24 cellular contexts compared by ENCODE assay signal in the genomic region with DNA sequence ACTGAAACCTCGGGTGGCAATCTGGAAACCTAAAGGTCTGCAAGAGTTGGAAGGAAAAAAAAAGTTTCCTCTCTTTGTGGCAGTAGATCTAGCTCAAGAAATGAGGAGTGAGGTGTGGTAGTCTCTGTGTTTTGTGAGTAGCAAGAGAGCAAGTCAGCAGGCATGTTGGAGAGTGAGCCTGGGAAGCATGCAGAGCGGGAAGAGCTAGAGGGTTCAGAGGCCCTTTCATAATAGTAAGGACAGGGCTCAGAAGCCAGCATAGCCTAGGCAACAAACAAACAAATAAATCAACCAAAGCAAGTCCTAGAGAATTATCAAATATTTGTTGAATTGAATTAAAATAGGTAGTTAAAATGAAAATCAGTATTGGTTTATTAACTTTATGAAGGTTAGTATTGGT.
DNase-seq lines count a peak whose midpoint lies in the region; ATAC-seq and TF ChIP-seq lines count a peak whose summit lies in the region.
"Had no signal": no experiment of that assay in that cellular context is flagged by ENCODE, and none has a peak within 500 bp of the region (broad histone marks: within the 10 kb centered on the region; RNA-seq: fewer than 3 reads in every experiment).

No MANE protein-coding gene starts in this region.

- 56 to 60% methylated on average over 2 of the region's 2 CpGs for WGBS in heart right ventricle, 2 donors

- H3K36me3 Mint-ChIP-seq in nephron progenitor cell (ENCODE audit: low read depth), result no peaks in the 10 kb centered on the region
- peaks cover 3% of the 10 kb centered on the region for H3K36me3 Mint-ChIP-seq in activated naive CD4-positive, alpha-beta T cell treated with anti-CD3 and anti-CD28 coated beads, Interleukin-2, amount 10 ng/mL, durations not matched to agents 7 days and 5 days
- H3K36me3 Mint-ChIP-seq: type B pancreatic cell, WTC11 had no signal

- H3K27me3 Mint-ChIP-seq in nephron progenitor cell (ENCODE audit: low read depth, poor library complexity), result no peaks in the 10 kb centered on the region
- H3K27me3 Mint-ChIP-seq in activated naive CD4-positive, alpha-beta T cell treated with anti-CD3 and anti-CD28 coated beads, Interleukin-2, amount 10 ng/mL, durations not matched to agents 7 days and 5 days, result no peaks in the 10 kb centered on the region
- H3K27me3 Mint-ChIP-seq: CD4-positive, alpha-beta T cell; progenitor cell of endocrine pancreas; type B pancreatic cell had no signal

- no peaks in the 10 kb centered on the region for H3K27me3 ChIP-seq in heart right ventricle
- H3K27me3 ChIP-seq: ascending aorta had no signal

- no peak for TF ChIP-seq CTCF in heart right ventricle (IDR thresholded peaks at IDR 0.05)
- TF ChIP-seq CTCF in nephron progenitor cell (IDR thresholded peaks at IDR 0.05), result no peak

- CTCF ChIA-PET in activated naive CD4-positive, alpha-beta T cell treated with anti-CD3 and anti-CD28 coated beads, Interleukin-2, amount 10 ng/mL, durations not matched to agents 7 days and 5 days (lab: Charles Lee), result interaction anchor here (0.7 kb wide), 1 partner anchor 168 kb away, joined by 3 read pairs; no protein-coding TSS in a partner anchor

- peaks cover 26% of the 10 kb centered on the region for H3K9me3 Mint-ChIP-seq in nephron progenitor cell
- peaks cover 9% of the 10 kb centered on the region for H3K9me3 Mint-ChIP-seq in activated naive CD4-positive, alpha-beta T cell treated with anti-CD3 and anti-CD28 coated beads, Interleukin-2, amount 10 ng/mL, durations not matched to agents 7 days and 5 days
- H3K9me3 Mint-ChIP-seq: type B pancreatic cell had no signal

- peak overlapping the region in 5 of 10 donors; percentile 18 to 46 (median 37) for H3K27ac ChIP-seq in heart right ventricle
- H3K27ac ChIP-seq: ascending aorta, KMS-11 had no signal

- intact Hi-C loops in heart right ventricle (cut with DNase I), result no loop called here

- peak overlapping the region; percentile 70 for H3K27ac Mint-ChIP-seq in nephron progenitor cell
- H3K27ac Mint-ChIP-seq in activated naive CD4-positive, alpha-beta T cell treated with anti-CD3 and anti-CD28 coated beads, Interleukin-2, amount 10 ng/mL, durations not matched to agents 7 days and 5 days, result no peak overlapping the region
- H3K27ac Mint-ChIP-seq: activated naive CD4-positive, alpha-beta T cell treated with anti-CD3 and anti-CD28 coated beads, Interleukin-2, amount 50 U/mL, for 72 hours; activated T-helper 1 cell treated with anti-CD3 and anti-CD28 coated beads, Interleukin-12 subunit alpha, Interleukin-12 subunit beta, Interleukin-2, Interleukin-4 antibody, amounts not matched to agents 30 ng/mL and 10 ng/mL and 1 ng/mL, durations not matched to agents 14 hours and 24 hours and 36 hours; CD4-positive, alpha-beta T cell; progenitor cell of endocrine pancreas; type B pancreatic cell; WTC11 had no signal

- peak in 7 of 8 donors; percentile 63 to 92 (median 85) for ATAC-seq in heart right ventricle
- ATAC-seq: activated naive CD4-positive, alpha-beta T cell treated with anti-CD3 and anti-CD28 coated beads, Interleukin-2, amount 50 U/mL, for 72 hours; left lobe of liver; WTC11 had no signal

- H3K9me3 ChIP-seq in heart right ventricle, result peaks cover 0 to 8% (median 0%) of the 10 kb centered on the region in 11 donors
- H3K9me3 ChIP-seq: ascending aorta had no signal

- no peaks in the 10 kb centered on the region for H3K36me3 ChIP-seq in heart right ventricle
- H3K36me3 ChIP-seq: ascending aorta had no signal

- H3K4me3 ChIP-seq in heart right ventricle, result no peak overlapping the region
- H3K4me3 ChIP-seq: ascending aorta had no signal

- H3K4me3 Mint-ChIP-seq in nephron progenitor cell, result no peak overlapping the region
- H3K4me3 Mint-ChIP-seq in activated naive CD4-positive, alpha-beta T cell treated with anti-CD3 and anti-CD28 coated beads, Interleukin-2, amount 10 ng/mL, durations not matched to agents 7 days and 5 days, result no peak overlapping the region
- H3K4me3 Mint-ChIP-seq: activated T-helper 1 cell treated with anti-CD3 and anti-CD28 coated beads, Interleukin-12 subunit alpha, Interleukin-12 subunit beta, Interleukin-2, Interleukin-4 antibody, amounts not matched to agents 30 ng/mL and 10 ng/mL and 1 ng/mL, durations not matched to agents 14 hours and 24 hours and 36 hours; CD4-positive, alpha-beta T cell; type B pancreatic cell; WTC11 had no signal

- DNase-seq in D341Med (ENCODE audit: low spot score), result peak; percentile 20
- peak; percentile 9 for DNase-seq in M059J (ENCODE audit: low read depth)
- DNase-seq in heart right ventricle, result no peak
- no peak for DNase-seq in nephron progenitor cell
- no peak for DNase-seq in activated naive CD4-positive, alpha-beta T cell treated with anti-CD3 and anti-CD28 coated beads, Interleukin-2, amount 50 U/mL, for 16 hours
- no peak for DNase-seq in NCI-H2196 (lab: John Stamatoyannopoulos, UW; ENCODE audit: unreplicated experiment)
- DNase-seq in NCI-H1694 treated with DMSO at 0.1 percent for 48 hours (lab: John Stamatoyannopoulos, UW), result no peak
- DNase-seq in activated naive CD4-positive, alpha-beta T cell treated with anti-CD3 and anti-CD28 coated beads, Interleukin-2, amount 10 ng/mL, durations not matched to agents 7 days and 5 days, result no peak
- DNase-seq: activated CD4-positive, alpha-beta T cell treated with anti-CD3 and anti-CD28 coated beads, Interleukin-2, amount 50 U/mL, for 4 hours; CD4-positive, alpha-beta T cell; glutamatergic neuron; MV-4-11; NCI-H187; NCI-H748 treated with DMSO at 0.1 percent for 48 hours; stimulated activated CD8-positive, alpha-beta memory T cell treated with anti-CD3 and anti-CD28 coated beads, Interleukin-4, amount 100 ng/mL, for 48 hours; T1000 had no signal

- peaks cover 0 to 22% (median 5%) of the 10 kb centered on the region in 9 donors for H3K4me1 ChIP-seq in heart right ventricle
- H3K4me1 ChIP-seq: ascending aorta had no signal

- peaks cover 14% of the 10 kb centered on the region for H3K4me1 Mint-ChIP-seq in nephron progenitor cell
- peaks cover 2% of the 10 kb centered on the region for H3K4me1 Mint-ChIP-seq in activated naive CD4-positive, alpha-beta T cell treated with anti-CD3 and anti-CD28 coated beads, Interleukin-2, amount 10 ng/mL, durations not matched to agents 7 days and 5 days
- H3K4me1 Mint-ChIP-seq: WTC11 had no signal

Comparison
In these comparisons a context has a peak if more than half of its experiments do, and no peak if none do; other contexts are left out.
1. DNase-seq: peak in D341Med (single experiment) and M059J (single experiment); none in heart right ventricle (0 of 2), nephron progenitor cell (single experiment), activated naive CD4-positive, alpha-beta T cell treated with anti-CD3 and anti-CD28 coated beads, Interleukin-2, amount 50 U/mL, for 16 hours (single experiment), NCI-H2196 (single experiment), NCI-H1694 treated with DMSO at 0.1 percent for 48 hours (single experiment) and activated naive CD4-positive, alpha-beta T cell treated with anti-CD3 and anti-CD28 coated beads, Interleukin-2, amount 10 ng/mL, durations not matched to agents 7 days and 5 days (single experiment).